9 cellular contexts compared by ENCODE assay signal in the genomic region with DNA sequence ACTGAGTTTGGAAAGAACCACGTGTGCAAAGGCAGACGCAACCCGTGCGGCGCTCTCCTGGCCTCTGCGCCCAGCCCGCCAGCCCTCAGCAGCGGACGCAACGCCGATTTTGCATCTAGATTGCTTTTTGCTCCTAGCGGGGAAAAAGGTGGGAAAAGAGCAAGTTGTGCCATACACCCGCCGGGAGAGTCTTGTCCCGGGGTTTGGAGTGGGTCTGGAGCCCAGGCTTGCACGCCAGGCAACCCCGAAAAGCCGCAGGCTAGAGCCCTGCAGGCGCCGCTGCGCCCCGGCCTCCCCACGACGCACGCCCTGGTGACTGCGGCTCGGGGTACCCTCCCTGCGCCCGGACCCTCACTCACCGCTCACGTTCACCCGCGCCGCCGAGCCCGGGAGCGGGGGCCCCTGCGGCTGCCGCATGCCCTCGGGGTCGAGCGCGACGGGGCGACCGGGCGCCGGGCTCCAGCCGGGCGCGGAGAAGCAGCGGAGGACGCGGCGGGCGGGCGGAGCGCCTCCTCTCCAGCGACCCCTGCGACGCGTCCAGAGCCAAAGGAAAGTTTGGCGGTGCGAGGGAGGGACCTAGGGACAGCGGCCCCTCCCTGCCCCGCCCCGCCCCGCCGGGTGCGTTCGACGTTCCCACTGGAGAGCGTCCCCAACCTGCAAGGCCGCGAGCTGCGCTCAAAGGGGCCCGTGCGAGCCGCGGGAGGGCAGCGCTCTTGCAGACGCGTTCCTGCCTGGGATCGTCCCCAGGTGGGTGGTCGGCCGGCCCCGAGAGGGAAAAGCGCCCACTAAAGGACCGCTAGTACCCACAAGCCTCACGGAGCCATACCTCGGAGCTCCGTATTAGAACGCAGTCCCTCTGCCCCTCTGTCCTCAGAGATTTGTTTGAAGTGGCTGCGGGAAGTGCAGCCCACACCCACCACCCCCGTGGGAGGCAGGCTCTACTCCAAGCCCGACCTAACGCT. TPM values are rescaled to one million over a fixed set of nuclear protein-coding genes. Genes with fewer than 3 reads are reported as not detected.
DNase-seq lines count a peak whose midpoint lies in the region; ATAC-seq, FAIRE-seq and TF ChIP-seq lines count a peak whose summit lies in the region.
"Had no signal": no experiment of that assay in that cellular context is flagged by ENCODE, and none has a peak within 500 bp of the region (broad histone marks: within the 10 kb centered on the region; RNA-seq: fewer than 3 reads in every experiment).

A gene with protein sequence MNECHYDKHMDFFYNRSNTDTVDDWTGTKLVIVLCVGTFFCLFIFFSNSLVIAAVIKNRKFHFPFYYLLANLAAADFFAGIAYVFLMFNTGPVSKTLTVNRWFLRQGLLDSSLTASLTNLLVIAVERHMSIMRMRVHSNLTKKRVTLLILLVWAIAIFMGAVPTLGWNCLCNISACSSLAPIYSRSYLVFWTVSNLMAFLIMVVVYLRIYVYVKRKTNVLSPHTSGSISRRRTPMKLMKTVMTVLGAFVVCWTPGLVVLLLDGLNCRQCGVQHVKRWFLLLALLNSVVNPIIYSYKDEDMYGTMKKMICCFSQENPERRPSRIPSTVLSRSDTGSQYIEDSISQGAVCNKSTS (minus strand): TSS at position 550 of the 962 bp plus-strand sequence. CDS start 27,086 bp downstream, outside the sequence.

- no peak within 1 kb of the TSS for H3K27ac ChIP-seq in GM12878 (ENCODE audit: control insufficient read depth, insufficient read depth)
- H3K27ac ChIP-seq in gastrocnemius medialis: no peak within 1 kb of the TSS
- H3K27ac ChIP-seq: neutrophil had no signal

- no peak within 1 kb of the TSS for H2AFZ ChIP-seq in GM12878 (ENCODE audit: control insufficient read depth, low read depth, low read length)

- DNase-seq in GM13977 (ENCODE audit: low spot score) (peak; percentile 34), NOMO-1 treated with DMSO at 0.1 percent for 48 hours (lab: John Stamatoyannopoulos, UW; ENCODE audit: unreplicated experiment) (peak; percentile 64), GM12878 (ENCODE audit: low read depth, low spot score) (no peak), kidney epithelial cell (ENCODE audit: low read depth) (no peak), gastrocnemius medialis (no peak)

- H3K4me3 ChIP-seq in GM12878: no peak within 1 kb of the TSS
- peak within 1 kb of the TSS; percentile 39 for H3K4me3 ChIP-seq in kidney epithelial cell (ENCODE audit: low read depth, low read length)
- peak within 1 kb of the TSS in 1 of 4 donors; percentile 0 for H3K4me3 ChIP-seq in gastrocnemius medialis

- H3K9me3 ChIP-seq in GM12878 (replicated peaks; ENCODE audit: control insufficient read depth, insufficient read depth, low read length) (no peaks in the 10 kb centered on the region), gastrocnemius medialis (no peaks in the 10 kb centered on the region)
- H3K9me3 ChIP-seq: neutrophil had no signal

- H3K36me3 ChIP-seq in GM12878 (ENCODE audit: control insufficient read depth in 2 of 2, insufficient read depth in 2 of 2, low read length in 1 of 2) (no peaks in the 10 kb centered on the region), kidney epithelial cell (ENCODE audit: control insufficient read depth, insufficient read depth, low read length) (no peaks in the 10 kb centered on the region), gastrocnemius medialis (no peaks in the 10 kb centered on the region)
- H3K36me3 ChIP-seq: neutrophil had no signal

- no peak for TF ChIP-seq EP300 in GM12878 (IDR thresholded peaks at IDR 0.05; ENCODE audit: borderline replicate concordance in 1 of 2, control insufficient read depth in 1 of 2, low read depth in 2 of 2, low read length in 2 of 2)

- no peaks in the 10 kb centered on the region for H3K79me2 ChIP-seq in GM12878 (ENCODE audit: control insufficient read depth, insufficient read depth, low read length)

- H3K4me1 Mint-ChIP-seq in stimulated activated naive CD8-positive, alpha-beta T cell treated with anti-CD3 and anti-CD28 coated beads, Interleukin-15, Interleukin-2, amounts not matched to agents 100 ng/mL and 50 ng/mL, for 24 hours (ENCODE audit: low read depth): peaks cover 21% of the 10 kb centered on the region

- POLR2A ChIA-PET in GM12878 (lab: Charles Lee): no interaction called here

- ATAC-seq in GM12878 (peak; percentile 18; the same call in 1 of the 3 replicates), HG03439 (IDR thresholded peaks at IDR 0.05; ENCODE audit: unreplicated experiment) (no peak), gastrocnemius medialis (no peak), HG03159 (IDR thresholded peaks at IDR 0.05; ENCODE audit: unreplicated experiment) (no peak)

- H3K4me1 ChIP-seq in GM12878 (ENCODE audit: control insufficient read depth, insufficient read depth, low read length) (no peaks in the 10 kb centered on the region), gastrocnemius medialis (no peaks in the 10 kb centered on the region)

- no peaks in the 10 kb centered on the region for H3K36me3 Mint-ChIP-seq in stimulated activated naive CD8-positive, alpha-beta T cell treated with anti-CD3 and anti-CD28 coated beads, Interleukin-15, Interleukin-2, amounts not matched to agents 100 ng/mL and 50 ng/mL, for 24 hours (ENCODE audit: low read depth)

- H3K27me3 Mint-ChIP-seq in stimulated activated naive CD8-positive, alpha-beta T cell treated with anti-CD3 and anti-CD28 coated beads, Interleukin-15, Interleukin-2, amounts not matched to agents 100 ng/mL and 50 ng/mL, for 24 hours: peaks cover 40% of the 10 kb centered on the region

- 39% methylated on average over 47 of the region's 97 CpGs for WGBS in GM12878 (ENCODE audit: insufficient coverage, insufficient replicate concordance, low lambda C conversion rate, missing lambda C conversion rate)

- no peak for TF ChIP-seq RAD21 in GM12878 (IDR thresholded peaks at IDR 0.05; ENCODE audit: insufficient read depth, low read depth, low read length)

- RAD21 ChIA-PET in GM12878 (lab: Charles Lee; ENCODE audit: unreplicated experiment): no interaction called here

- BruUV-seq in GM12878 (replicated peaks; lab: Mats Ljungman, UMichigan): no TSS peak

- no peaks in the 10 kb centered on the region for H3K9me3 Mint-ChIP-seq in stimulated activated naive CD8-positive, alpha-beta T cell treated with anti-CD3 and anti-CD28 coated beads, Interleukin-15, Interleukin-2, amounts not matched to agents 100 ng/mL and 50 ng/mL, for 24 hours

- TF ChIP-seq POLR2A in GM12878 (IDR thresholded peaks at IDR 0.05; ENCODE audit: low read depth, low read length) (no peak), gastrocnemius medialis (IDR thresholded peaks at IDR 0.05) (no peak)

- in situ Hi-C loops in GM13977 (cut with MboI; ENCODE audit: low pct_unique_long_range_greater_than_20kb, low sequenced_read_pairs, unreplicated experiment): no loop called here
- in situ Hi-C loops in GM12878 (cut with MboI): no loop called here
- in situ Hi-C loops in gastrocnemius medialis (cut with MboI; ENCODE audit: low sequenced_read_pairs in 4 of 4): no loop called here

- CTCF ChIA-PET in GM12878 (lab: Yijun Ruan, JAX): no interaction called here

- no peaks in the 10 kb centered on the region for H4K20me1 ChIP-seq in GM12878 (ENCODE audit: control insufficient read depth, insufficient read depth)

- intact Hi-C loops in GM12878 (cut with micrococcal nuclease; ENCODE audit: unreplicated experiment): no loop called here
- intact Hi-C loops in gastrocnemius medialis (cut with DNase I; ENCODE audit: low total_unique reads): no loop called here

- H3K27me3 ChIP-seq in GM12878 (replicated peaks in 1 of 2; ENCODE audit: control insufficient read depth in 2 of 2, insufficient read depth in 2 of 2, low read length in 1 of 2) (peaks cover 7 to 18% of the 10 kb centered on the region in 2 experiments), kidney epithelial cell (ENCODE audit: control insufficient read depth, insufficient read depth, low read length) (peaks cover 17% of the 10 kb centered on the region), gastrocnemius medialis (peaks cover 15 to 24% (median 16%) of the 10 kb centered on the region in 3 donors)

- TF ChIP-seq CTCF in GM13977 (IDR thresholded peaks at IDR 0.05; ENCODE audit: extremely low read depth, insufficient read depth, missing control alignments): no peak
- no peak for TF ChIP-seq CTCF in GM12878 (IDR thresholded peaks at IDR 0.05 in 2 of 3, conservative IDR thresholded peaks at IDR 0.05 in 1 of 3; ENCODE audit: control insufficient read depth in 2 of 3, extremely low read depth in 1 of 3, insufficient read depth in 1 of 3, low read depth in 3 of 3, low read length in 3 of 3)
- no peak for TF ChIP-seq CTCF in kidney epithelial cell (IDR thresholded peaks at IDR 0.05; ENCODE audit: insufficient read depth, low read length, poor library complexity, severe bottlenecking)
- TF ChIP-seq CTCF in gastrocnemius medialis (IDR thresholded peaks at IDR 0.05 in 4 of 5, conservative IDR thresholded peaks at IDR 0.05 in 1 of 5): no peak

- no peak within 1 kb of the TSS for H3K9ac ChIP-seq in GM12878 (ENCODE audit: control insufficient read depth, insufficient read depth, low read length)

- SMC1A ChIA-PET in GM12878 (lab: Charles Lee; ENCODE audit: uncharacterized antibody, unreplicated experiment): interaction anchor here (0.7 kb wide), 1 partner anchor 347 kb away, joined by 3 read pairs; no protein-coding TSS in a partner anchor

- H3K4me2 ChIP-seq in GM12878 (ENCODE audit: control insufficient read depth, insufficient read depth): peak within 1 kb of the TSS; percentile 41; the same call in 1 of the 2 replicates

- peak within 1 kb of the TSS; percentile 75 for H3K4me3 Mint-ChIP-seq in stimulated activated naive CD8-positive, alpha-beta T cell treated with anti-CD3 and anti-CD28 coated beads, Interleukin-15, Interleukin-2, amounts not matched to agents 100 ng/mL and 50 ng/mL, for 24 hours

- FAIRE-seq in GM12878 (lab: Jason Lieb, UNC): no peak

- H3K27ac Mint-ChIP-seq in stimulated activated naive CD8-positive, alpha-beta T cell treated with anti-CD3 and anti-CD28 coated beads, Interleukin-15, Interleukin-2, amounts not matched to agents 100 ng/mL and 50 ng/mL, for 24 hours: no peak within 1 kb of the TSS

RNA-seq across cellular contexts. Expression of the gene that starts here (rescaled TPM):
- total RNA-seq in GM12878 (2013; cell fraction: nucleolus; rRNA removed): 0.52 and 1.3 TPM in 2 replicates
- 0.16 and 0.17 TPM in 2 replicates for total RNA-seq in GM12878 (2014; rRNA removed)
- total RNA-seq in GM12878 (2014; rRNA removed; fragmentation: Illumina TruSeq; extraction: Trizol): 0.09 TPM in 2 replicates
- 0.11 and 0.23 TPM in 2 replicates for total RNA-seq in GM12878 (2021)
- polyA plus RNA-seq in GM12878 (2011; ENCODE audit: low read depth): not detected
- polyA plus RNA-seq in GM12878 (2011; rRNA removed): 0.31 and 0.37 TPM in 2 replicates
- polyA plus RNA-seq in GM12878 (2011; cell fraction: cytosol; rRNA removed): 0.22 and 0.25 TPM in 2 replicates
- polyA plus RNA-seq in GM12878 (2011; cell fraction: nucleus; rRNA removed): 1.3 TPM in 2 replicates
- 0.07 and 0.08 TPM in 2 replicates for polyA plus RNA-seq in GM12878 (2012)
- 0.07 TPM in 1 of 2 replicates, not detected in the other for polyA plus RNA-seq in GM12878 (2014; fragmentation: Illumina TruSeq; extraction: Trizol)
- under 1 TPM in 1 of 2 experiments, not detected in 1; 0.03 TPM for polyA plus RNA-seq in GM12878 (2014; fragmentation: Nextera tagmentation; extraction: Ambion mirVana)
- polyA plus RNA-seq in GM12878 (2014; rRNA removed): 0.06 and 0.08 TPM in 2 replicates
- polyA plus RNA-seq in GM12878 (2016; fragmentation: Nextera tagmentation; extraction: Ambion mirVana): not detected
- 1.6 and 1.8 TPM in 2 replicates for polyA minus RNA-seq in GM12878 (2011; rRNA and poly(A)+ RNA removed)
- polyA minus RNA-seq in GM12878 (2011; cell fraction: cytosol; rRNA and poly(A)+ RNA removed): 0.94 TPM in 1 of 2 replicates, not detected in the other
- 0.29 and 0.36 TPM in 2 replicates for polyA minus RNA-seq in GM12878 (2011; cell fraction: nucleus; rRNA and poly(A)+ RNA removed)
- total RNA-seq in kidney epithelial cell: 0.55 and 0.58 TPM in 2 replicates
- total RNA-seq in gastrocnemius medialis: not detected

Comparison
In these comparisons a context has a peak if more than half of its experiments do, and no peak if none do; other contexts are left out.
1. DNase-seq: peak in GM13977 (single experiment) and NOMO-1 treated with DMSO at 0.1 percent for 48 hours (single experiment); none in GM12878 (single experiment), kidney epithelial cell (single experiment) and gastrocnemius medialis (0 of 2).